Comparison of ENCODE assay signal across 1 cellular context in the genomic region with DNA sequence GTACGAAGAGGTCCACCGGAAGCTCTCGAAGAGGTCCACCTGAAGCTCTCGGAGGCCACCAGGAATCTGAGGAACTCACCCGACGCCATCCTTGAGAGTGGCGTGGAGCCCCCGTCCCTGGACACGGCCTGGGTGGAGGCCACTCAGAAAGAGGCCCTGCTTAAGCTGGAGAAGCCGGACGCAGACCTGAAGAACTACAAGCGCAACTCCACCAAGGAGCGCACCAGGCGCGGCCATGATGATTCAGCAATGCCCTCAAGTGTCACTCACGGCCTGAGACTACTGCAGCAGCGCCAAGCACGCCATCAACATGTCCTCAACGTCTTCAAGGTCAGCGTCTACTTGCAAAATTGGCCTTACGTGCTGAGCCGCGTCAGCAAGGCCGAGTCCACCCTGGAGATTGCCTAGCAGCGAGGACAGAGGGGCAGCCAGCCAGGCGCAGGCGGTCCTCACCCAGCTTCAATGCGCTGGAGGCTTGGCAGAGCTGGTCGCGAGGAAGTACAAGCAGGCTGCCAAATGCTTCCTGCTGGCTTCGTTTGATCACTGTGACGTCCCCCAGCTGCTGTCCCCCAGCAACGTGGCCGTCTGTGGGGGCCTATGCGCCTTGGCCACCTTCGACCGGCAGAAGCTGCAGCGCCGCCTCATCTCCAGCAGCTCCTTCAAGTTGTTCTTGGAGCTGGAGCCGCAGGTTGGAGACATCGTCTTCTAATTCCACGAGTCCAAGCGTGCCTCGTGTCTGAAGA.
TF ChIP-seq lines count a peak whose summit lies in the region.

No MANE protein-coding gene starts in this region.

TF ChIP-seq in K562, 482 proteins besides CTCF, POLR2A, EP300 and RAD21:
- no peak for TF ChIP-seq EWSR1 (IDR thresholded peaks at IDR 0.05; ENCODE audit: borderline replicate concordance, low read depth, partially characterized antibody)
- TF ChIP-seq ZKSCAN1 (IDR thresholded peaks at IDR 0.05; ENCODE audit: low read depth, low read length): no peak
- TF ChIP-seq ZBTB1 (CRISPR knock-in tag; IDR thresholded peaks at IDR 0.05; ENCODE audit: borderline replicate concordance, low read depth): no peak
- TF ChIP-seq NFE2 (IDR thresholded peaks at IDR 0.05; ENCODE audit: low read depth): peak; percentile 62; the same call in 1 of the 2 replicates
- no peak for TF ChIP-seq ZNF217 (CRISPR knock-in tag; IDR thresholded peaks at IDR 0.05)
- no peak for TF ChIP-seq PHF20 (IDR thresholded peaks at IDR 0.05; ENCODE audit: partially characterized antibody)
- peak in 2 of 3 experiments; percentile 42 to 66 for TF ChIP-seq YY1 (IDR thresholded peaks at IDR 0.05; ENCODE audit: borderline replicate concordance in 1 of 3, control insufficient read depth in 1 of 3, extremely low read depth in 1 of 3, insufficient read depth in 3 of 3, insufficient read length in 1 of 3, insufficient replicate concordance in 2 of 3, low read depth in 1 of 3, low read length in 2 of 3)
- TF ChIP-seq, protein P1, sequence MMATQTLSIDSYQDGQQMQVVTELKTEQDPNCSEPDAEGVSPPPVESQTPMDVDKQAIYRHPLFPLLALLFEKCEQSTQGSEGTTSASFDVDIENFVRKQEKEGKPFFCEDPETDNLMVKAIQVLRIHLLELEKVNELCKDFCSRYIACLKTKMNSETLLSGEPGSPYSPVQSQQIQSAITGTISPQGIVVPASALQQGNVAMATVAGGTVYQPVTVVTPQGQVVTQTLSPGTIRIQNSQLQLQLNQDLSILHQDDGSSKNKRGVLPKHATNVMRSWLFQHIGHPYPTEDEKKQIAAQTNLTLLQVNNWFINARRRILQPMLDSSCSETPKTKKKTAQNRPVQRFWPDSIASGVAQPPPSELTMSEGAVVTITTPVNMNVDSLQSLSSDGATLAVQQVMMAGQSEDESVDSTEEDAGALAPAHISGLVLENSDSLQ (IDR thresholded peaks at IDR 0.05): peak; percentile 39; the same call in 1 of the 2 replicates
- no peak for TF ChIP-seq ZKSCAN3 (CRISPR knock-in tag; IDR thresholded peaks at IDR 0.05)
- TF ChIP-seq TCF3 (CRISPR knock-in tag; IDR thresholded peaks at IDR 0.05): no peak
- TF ChIP-seq ZNF324 (CRISPR knock-in tag; IDR thresholded peaks at IDR 0.05): no peak
